ENCODE assay signal across 8 cellular contexts in the genomic region with DNA sequence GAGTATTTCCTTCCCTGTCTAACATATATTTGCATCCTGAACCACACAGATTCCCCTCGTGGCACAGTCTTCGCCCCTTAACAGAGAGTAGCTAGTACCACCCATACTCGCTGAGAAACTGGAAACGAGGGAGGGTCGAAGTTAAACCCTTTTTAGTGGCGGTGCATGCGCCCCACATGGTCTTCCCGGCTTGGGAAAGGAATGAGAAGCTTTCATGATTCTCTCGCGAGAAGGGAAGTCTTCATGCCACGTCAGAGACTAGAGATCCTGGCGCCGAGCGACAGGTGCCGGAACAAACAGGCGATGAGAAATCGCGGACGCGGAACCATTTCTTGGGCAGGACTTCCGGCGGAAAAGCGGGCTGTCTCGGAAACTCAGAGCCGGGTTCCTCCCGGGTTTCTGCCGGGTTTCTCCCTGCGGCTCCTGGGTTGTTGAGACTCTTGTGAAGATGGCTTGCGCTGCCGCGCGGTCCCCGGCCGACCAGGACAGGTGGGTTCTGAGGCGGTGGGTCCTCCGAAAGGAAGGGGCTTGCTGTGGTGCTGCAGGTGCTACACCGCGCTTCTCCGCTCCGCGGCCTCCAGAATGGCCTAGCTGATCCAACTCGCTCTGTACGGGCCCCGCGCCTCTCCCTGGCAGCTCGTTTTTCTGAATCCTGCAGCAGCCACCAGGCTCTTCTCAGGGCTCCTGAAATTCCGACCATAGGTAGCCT. TPM values are rescaled to one million over a fixed set of nuclear protein-coding genes. Genes with fewer than 3 reads are reported as not detected.
A peak's percentile ranks its signal among the peaks of the same experiment; 100 is the strongest.
DNase-seq lines count a peak whose midpoint lies in the region; ATAC-seq and TF ChIP-seq lines count a peak whose summit lies in the region.

SRP19 (plus strand) TSS at position 359 of the 709 bp plus-strand sequence; CDS start at position 449, 90 bp downstream.

- H3K27me3 ChIP-seq in upper lobe of right lung: no peaks in the 10 kb centered on the region

- DNase-seq in GM13976 (ENCODE audit: low spot score) (peak; percentile 96), NCI-H146 treated with DMSO at 0.1 percent for 48 hours (lab: John Stamatoyannopoulos, UW; ENCODE audit: unreplicated experiment) (peak; percentile 97), amniotic epithelial cell (ENCODE audit: low read depth) (peak; percentile 98), left cardiac atrium (peak; percentile 96), posterior vena cava (ENCODE audit: low spot score) (peak; percentile 99), upper lobe of right lung (peak; percentile 95)

- no peak for TF ChIP-seq CTCF in GM13976 (IDR thresholded peaks at IDR 0.05; ENCODE audit: borderline replicate concordance, control extremely low read depth, extremely low read depth, insufficient read depth, missing control alignments)
- no peak for TF ChIP-seq CTCF in upper lobe of right lung (IDR thresholded peaks at IDR 0.05)

- in situ Hi-C loops in GM13976 (cut with MboI; ENCODE audit: low sequenced_read_pairs, unreplicated experiment): no loop called here

- H3K4me3 ChIP-seq in upper lobe of right lung: peak within 1 kb of the TSS; percentile 95

- H3K9me3 ChIP-seq in upper lobe of right lung: no peaks in the 10 kb centered on the region

- intact Hi-C loops in T-helper 1 cell treated with Interleukin-12 subunit alpha and Interleukin-12 subunit beta and Interleukin-4 antibody, amounts not matched to agents 30 ng/mL and 1 ng/mL, for 36 hours (cut with micrococcal nuclease): loop anchor here (1.0 to 10.0 kb wide), 15 partner anchors 18 to 1769 kb away; partner anchors contain the start of genes DCP2, EPB41L4A, NREP and REEP5
- intact Hi-C loops in left cardiac atrium (cut with DNase I) (loop anchor here in 1 of 2 donors (10.0 kb wide), 1 partner anchor 64 kb away; the partner anchor contains the start of gene REEP5), posterior vena cava (cut with DNase I) (no loop called here), upper lobe of right lung (cut with DNase I) (no loop called here)

- ATAC-seq in HG02870 (IDR thresholded peaks at IDR 0.05; ENCODE audit: unreplicated experiment): peak; percentile 98
- ATAC-seq in left cardiac atrium: peak; percentile 97 to 98
- peak; percentile 99 for ATAC-seq in upper lobe of right lung

- H3K4me1 ChIP-seq in upper lobe of right lung: peaks cover 24% of the 10 kb centered on the region

- H3K27ac ChIP-seq in upper lobe of right lung: peak within 1 kb of the TSS; percentile 82

- peaks cover 32% of the 10 kb centered on the region for H3K36me3 ChIP-seq in upper lobe of right lung

RNA-seq across cellular contexts. Expression of gene SRP19, which starts in this region (rescaled TPM):
- 67.6 and 71.6 TPM in 2 replicates for total RNA-seq in T-helper 1 cell treated with Interleukin-12 subunit alpha and Interleukin-12 subunit beta and Interleukin-4 antibody, amounts not matched to agents 30 ng/mL and 1 ng/mL, for 36 hours
- total RNA-seq in left cardiac atrium (10 to 100 TPM; 28.5 to 39.6 TPM), posterior vena cava (10 to 100 TPM; 33.2 to 35.5 TPM), upper lobe of right lung (22.8 TPM)

Comparison
In these comparisons a context has a peak if more than half of its experiments do, and no peak if none do; other contexts are left out.
1. Peak in every context shown above with its lines: DNase-seq, ATAC-seq, H3K4me3 ChIP-seq and H3K27ac ChIP-seq.